ENCODE assay signal across 1 cellular context in genomic region chr3:194339356-194339755, GRCh38.
TF ChIP-seq lines count a peak whose summit lies in the region.

No MANE protein-coding gene starts in this region.

TF ChIP-seq in H1, 55 proteins besides CTCF, POLR2A, EP300 and RAD21:
- TF ChIP-seq SIN3A (conservative IDR thresholded peaks at IDR 0.05 in 1 of 2, IDR thresholded peaks at IDR 0.05 in 1 of 2; ENCODE audit: low read depth in 1 of 2, low read length in 2 of 2) (peak in 1 of 2 experiments; percentile 71; a peak in 1 of 4 replicates), HDAC2 (IDR thresholded peaks at IDR 0.05; ENCODE audit: borderline replicate concordance in 1 of 2, low read depth in 2 of 2, low read length in 2 of 2) (peak in 1 of 2 experiments; percentile 36; a peak in 1 of 4 replicates), RFX5 (IDR thresholded peaks at IDR 0.05; ENCODE audit: borderline replicate concordance, low read depth, low read length) (no peak), MAX (IDR thresholded peaks at IDR 0.05) (0 out of 2 replicates have a peak, but pooled peaks have one; percentile 24), USF2 (IDR thresholded peaks at IDR 0.05; ENCODE audit: low read length) (no peak), CEBPB (IDR thresholded peaks at IDR 0.05; ENCODE audit: low read depth, low read length) (no peak), TEAD4 (IDR thresholded peaks at IDR 0.05; ENCODE audit: low read depth, low read length) (0 out of 2 replicates have a peak, but pooled peaks have one; percentile 63), CBX5 (IDR thresholded peaks at IDR 0.05; ENCODE audit: low read depth, low read length) (no peak)
